1 cellular context compared by ENCODE assay signal in the genomic region with DNA sequence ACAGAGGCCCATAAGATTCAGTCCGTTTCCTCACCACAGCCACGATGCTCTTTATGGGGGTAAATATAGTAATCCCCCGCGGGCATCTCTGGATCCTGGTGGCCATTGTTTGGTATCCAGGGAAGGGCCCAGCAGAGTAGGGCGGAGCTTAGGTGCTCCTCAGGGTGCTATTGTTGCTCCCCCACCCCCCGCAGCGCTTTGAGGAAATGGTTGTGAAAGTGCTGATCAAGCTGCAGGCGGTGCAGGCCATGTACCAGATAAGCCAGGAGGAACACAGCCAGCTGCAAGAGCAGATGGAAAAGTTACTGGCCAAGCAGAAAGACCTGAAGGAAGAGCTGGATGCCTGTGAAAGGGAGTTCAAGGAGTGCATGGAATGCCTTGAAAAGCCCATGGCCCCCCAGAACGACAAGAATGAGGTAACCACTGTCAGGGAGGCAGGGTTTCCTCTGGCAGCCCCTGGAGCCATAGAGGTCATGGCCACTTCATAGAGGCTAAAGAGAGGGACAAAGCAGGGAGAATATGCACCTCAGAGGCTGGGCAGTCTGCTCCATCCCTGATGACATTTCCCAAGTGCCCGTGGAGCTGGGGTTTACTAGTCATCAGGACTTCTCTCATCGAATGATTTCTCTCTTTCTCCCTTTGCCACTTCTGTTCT.
TF ChIP-seq lines count a peak whose summit lies in the region.

No MANE protein-coding gene starts in this region.

TF ChIP-seq in K562, 482 proteins besides CTCF, POLR2A, EP300 and RAD21 (continued from another document and continues in another):
- TF ChIP-seq, protein P1, sequence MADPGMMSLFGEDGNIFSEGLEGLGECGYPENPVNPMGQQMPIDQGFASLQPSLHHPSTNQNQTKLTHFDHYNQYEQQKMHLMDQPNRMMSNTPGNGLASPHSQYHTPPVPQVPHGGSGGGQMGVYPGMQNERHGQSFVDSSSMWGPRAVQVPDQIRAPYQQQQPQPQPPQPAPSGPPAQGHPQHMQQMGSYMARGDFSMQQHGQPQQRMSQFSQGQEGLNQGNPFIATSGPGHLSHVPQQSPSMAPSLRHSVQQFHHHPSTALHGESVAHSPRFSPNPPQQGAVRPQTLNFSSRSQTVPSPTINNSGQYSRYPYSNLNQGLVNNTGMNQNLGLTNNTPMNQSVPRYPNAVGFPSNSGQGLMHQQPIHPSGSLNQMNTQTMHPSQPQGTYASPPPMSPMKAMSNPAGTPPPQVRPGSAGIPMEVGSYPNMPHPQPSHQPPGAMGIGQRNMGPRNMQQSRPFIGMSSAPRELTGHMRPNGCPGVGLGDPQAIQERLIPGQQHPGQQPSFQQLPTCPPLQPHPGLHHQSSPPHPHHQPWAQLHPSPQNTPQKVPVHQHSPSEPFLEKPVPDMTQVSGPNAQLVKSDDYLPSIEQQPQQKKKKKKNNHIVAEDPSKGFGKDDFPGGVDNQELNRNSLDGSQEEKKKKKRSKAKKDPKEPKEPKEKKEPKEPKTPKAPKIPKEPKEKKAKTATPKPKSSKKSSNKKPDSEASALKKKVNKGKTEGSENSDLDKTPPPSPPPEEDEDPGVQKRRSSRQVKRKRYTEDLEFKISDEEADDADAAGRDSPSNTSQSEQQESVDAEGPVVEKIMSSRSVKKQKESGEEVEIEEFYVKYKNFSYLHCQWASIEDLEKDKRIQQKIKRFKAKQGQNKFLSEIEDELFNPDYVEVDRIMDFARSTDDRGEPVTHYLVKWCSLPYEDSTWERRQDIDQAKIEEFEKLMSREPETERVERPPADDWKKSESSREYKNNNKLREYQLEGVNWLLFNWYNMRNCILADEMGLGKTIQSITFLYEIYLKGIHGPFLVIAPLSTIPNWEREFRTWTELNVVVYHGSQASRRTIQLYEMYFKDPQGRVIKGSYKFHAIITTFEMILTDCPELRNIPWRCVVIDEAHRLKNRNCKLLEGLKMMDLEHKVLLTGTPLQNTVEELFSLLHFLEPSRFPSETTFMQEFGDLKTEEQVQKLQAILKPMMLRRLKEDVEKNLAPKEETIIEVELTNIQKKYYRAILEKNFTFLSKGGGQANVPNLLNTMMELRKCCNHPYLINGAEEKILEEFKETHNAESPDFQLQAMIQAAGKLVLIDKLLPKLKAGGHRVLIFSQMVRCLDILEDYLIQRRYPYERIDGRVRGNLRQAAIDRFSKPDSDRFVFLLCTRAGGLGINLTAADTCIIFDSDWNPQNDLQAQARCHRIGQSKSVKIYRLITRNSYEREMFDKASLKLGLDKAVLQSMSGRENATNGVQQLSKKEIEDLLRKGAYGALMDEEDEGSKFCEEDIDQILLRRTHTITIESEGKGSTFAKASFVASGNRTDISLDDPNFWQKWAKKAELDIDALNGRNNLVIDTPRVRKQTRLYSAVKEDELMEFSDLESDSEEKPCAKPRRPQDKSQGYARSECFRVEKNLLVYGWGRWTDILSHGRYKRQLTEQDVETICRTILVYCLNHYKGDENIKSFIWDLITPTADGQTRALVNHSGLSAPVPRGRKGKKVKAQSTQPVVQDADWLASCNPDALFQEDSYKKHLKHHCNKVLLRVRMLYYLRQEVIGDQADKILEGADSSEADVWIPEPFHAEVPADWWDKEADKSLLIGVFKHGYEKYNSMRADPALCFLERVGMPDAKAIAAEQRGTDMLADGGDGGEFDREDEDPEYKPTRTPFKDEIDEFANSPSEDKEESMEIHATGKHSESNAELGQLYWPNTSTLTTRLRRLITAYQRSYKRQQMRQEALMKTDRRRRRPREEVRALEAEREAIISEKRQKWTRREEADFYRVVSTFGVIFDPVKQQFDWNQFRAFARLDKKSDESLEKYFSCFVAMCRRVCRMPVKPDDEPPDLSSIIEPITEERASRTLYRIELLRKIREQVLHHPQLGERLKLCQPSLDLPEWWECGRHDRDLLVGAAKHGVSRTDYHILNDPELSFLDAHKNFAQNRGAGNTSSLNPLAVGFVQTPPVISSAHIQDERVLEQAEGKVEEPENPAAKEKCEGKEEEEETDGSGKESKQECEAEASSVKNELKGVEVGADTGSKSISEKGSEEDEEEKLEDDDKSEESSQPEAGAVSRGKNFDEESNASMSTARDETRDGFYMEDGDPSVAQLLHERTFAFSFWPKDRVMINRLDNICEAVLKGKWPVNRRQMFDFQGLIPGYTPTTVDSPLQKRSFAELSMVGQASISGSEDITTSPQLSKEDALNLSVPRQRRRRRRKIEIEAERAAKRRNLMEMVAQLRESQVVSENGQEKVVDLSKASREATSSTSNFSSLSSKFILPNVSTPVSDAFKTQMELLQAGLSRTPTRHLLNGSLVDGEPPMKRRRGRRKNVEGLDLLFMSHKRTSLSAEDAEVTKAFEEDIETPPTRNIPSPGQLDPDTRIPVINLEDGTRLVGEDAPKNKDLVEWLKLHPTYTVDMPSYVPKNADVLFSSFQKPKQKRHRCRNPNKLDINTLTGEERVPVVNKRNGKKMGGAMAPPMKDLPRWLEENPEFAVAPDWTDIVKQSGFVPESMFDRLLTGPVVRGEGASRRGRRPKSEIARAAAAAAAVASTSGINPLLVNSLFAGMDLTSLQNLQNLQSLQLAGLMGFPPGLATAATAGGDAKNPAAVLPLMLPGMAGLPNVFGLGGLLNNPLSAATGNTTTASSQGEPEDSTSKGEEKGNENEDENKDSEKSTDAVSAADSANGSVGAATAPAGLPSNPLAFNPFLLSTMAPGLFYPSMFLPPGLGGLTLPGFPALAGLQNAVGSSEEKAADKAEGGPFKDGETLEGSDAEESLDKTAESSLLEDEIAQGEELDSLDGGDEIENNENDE (IDR thresholded peaks at IDR 0.05; ENCODE audit: low read depth, low read length) = peak; percentile 20
- TF ChIP-seq FOS (IDR thresholded peaks at IDR 0.05; ENCODE audit: extremely low read depth, insufficient read length) = no peak
- TF ChIP-seq HDAC1 (IDR thresholded peaks at IDR 0.05) = peak in 1 of 2 experiments; percentile 60; a peak in 1 of 4 replicates
- no peak for TF ChIP-seq OTX1 (CRISPR knock-in tag; IDR thresholded peaks at IDR 0.05)
- no peak for TF ChIP-seq TBP (optimal IDR thresholded peaks at IDR 0.05; ENCODE audit: low read depth, low read length)
- peak; percentile 74 for TF ChIP-seq ZFP36 (IDR thresholded peaks at IDR 0.05; ENCODE audit: low read depth, low read length, partially characterized antibody)
- TF ChIP-seq MTF1 (CRISPR knock-in tag; IDR thresholded peaks at IDR 0.05; ENCODE audit: borderline replicate concordance) = no peak
- TF ChIP-seq, protein P2, sequence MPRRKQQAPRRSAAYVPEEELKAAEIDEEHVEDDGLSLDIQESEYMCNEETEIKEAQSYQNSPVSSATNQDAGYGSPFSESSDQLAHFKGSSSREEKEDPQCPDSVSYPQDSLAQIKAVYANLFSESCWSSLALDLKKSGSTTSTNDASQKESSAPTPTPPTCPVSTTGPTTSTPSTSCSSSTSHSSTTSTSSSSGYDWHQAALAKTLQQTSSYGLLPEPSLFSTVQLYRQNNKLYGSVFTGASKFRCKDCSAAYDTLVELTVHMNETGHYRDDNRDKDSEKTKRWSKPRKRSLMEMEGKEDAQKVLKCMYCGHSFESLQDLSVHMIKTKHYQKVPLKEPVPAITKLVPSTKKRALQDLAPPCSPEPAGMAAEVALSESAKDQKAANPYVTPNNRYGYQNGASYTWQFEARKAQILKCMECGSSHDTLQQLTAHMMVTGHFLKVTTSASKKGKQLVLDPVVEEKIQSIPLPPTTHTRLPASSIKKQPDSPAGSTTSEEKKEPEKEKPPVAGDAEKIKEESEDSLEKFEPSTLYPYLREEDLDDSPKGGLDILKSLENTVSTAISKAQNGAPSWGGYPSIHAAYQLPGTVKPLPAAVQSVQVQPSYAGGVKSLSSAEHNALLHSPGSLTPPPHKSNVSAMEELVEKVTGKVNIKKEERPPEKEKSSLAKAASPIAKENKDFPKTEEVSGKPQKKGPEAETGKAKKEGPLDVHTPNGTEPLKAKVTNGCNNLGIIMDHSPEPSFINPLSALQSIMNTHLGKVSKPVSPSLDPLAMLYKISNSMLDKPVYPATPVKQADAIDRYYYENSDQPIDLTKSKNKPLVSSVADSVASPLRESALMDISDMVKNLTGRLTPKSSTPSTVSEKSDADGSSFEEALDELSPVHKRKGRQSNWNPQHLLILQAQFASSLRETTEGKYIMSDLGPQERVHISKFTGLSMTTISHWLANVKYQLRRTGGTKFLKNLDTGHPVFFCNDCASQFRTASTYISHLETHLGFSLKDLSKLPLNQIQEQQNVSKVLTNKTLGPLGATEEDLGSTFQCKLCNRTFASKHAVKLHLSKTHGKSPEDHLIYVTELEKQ (CRISPR knock-in tag; IDR thresholded peaks at IDR 0.05) = 0 out of 2 replicates have a peak, but pooled peaks have one; percentile 38
- TF ChIP-seq, protein P3, sequence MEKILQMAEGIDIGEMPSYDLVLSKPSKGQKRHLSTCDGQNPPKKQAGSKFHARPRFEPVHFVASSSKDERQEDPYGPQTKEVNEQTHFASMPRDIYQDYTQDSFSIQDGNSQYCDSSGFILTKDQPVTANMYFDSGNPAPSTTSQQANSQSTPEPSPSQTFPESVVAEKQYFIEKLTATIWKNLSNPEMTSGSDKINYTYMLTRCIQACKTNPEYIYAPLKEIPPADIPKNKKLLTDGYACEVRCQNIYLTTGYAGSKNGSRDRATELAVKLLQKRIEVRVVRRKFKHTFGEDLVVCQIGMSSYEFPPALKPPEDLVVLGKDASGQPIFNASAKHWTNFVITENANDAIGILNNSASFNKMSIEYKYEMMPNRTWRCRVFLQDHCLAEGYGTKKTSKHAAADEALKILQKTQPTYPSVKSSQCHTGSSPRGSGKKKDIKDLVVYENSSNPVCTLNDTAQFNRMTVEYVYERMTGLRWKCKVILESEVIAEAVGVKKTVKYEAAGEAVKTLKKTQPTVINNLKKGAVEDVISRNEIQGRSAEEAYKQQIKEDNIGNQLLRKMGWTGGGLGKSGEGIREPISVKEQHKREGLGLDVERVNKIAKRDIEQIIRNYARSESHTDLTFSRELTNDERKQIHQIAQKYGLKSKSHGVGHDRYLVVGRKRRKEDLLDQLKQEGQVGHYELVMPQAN (IDR thresholded peaks at IDR 0.05; ENCODE audit: borderline replicate concordance) = no peak
- 0 out of 2 replicates have a peak, but pooled peaks have one; percentile 18 for TF ChIP-seq TOE1 (IDR thresholded peaks at IDR 0.05; ENCODE audit: borderline replicate concordance)
- TF ChIP-seq TOE1 (CRISPR knock-in tag; IDR thresholded peaks at IDR 0.05; ENCODE audit: borderline replicate concordance, low read depth) = no peak
- TF ChIP-seq MAFF (IDR thresholded peaks at IDR 0.05; ENCODE audit: low read length) = peak; percentile 81
- no peak for TF ChIP-seq MECOM (CRISPR knock-in tag; IDR thresholded peaks at IDR 0.05)
- TF ChIP-seq SIN3B (IDR thresholded peaks at IDR 0.05; ENCODE audit: low read depth) = no peak
- TF ChIP-seq, protein P4, sequence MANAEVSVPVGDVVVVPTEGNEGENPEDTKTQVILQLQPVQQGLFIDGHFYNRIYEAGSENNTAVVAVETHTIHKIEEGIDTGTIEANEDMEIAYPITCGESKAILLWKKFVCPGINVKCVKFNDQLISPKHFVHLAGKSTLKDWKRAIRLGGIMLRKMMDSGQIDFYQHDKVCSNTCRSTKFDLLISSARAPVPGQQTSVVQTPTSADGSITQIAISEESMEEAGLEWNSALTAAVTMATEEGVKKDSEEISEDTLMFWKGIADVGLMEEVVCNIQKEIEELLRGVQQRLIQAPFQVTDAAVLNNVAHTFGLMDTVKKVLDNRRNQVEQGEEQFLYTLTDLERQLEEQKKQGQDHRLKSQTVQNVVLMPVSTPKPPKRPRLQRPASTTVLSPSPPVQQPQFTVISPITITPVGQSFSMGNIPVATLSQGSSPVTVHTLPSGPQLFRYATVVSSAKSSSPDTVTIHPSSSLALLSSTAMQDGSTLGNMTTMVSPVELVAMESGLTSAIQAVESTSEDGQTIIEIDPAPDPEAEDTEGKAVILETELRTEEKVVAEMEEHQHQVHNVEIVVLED (CRISPR knock-in tag; IDR thresholded peaks at IDR 0.05) = no peak
- peak; percentile 54 to 71; a peak in 2 of 4 replicates for TF ChIP-seq FOXK2 (conservative IDR thresholded peaks at IDR 0.05 in 1 of 2, IDR thresholded peaks at IDR 0.05 in 1 of 2; ENCODE audit: low read depth in 2 of 2)
- TF ChIP-seq, protein P5, sequence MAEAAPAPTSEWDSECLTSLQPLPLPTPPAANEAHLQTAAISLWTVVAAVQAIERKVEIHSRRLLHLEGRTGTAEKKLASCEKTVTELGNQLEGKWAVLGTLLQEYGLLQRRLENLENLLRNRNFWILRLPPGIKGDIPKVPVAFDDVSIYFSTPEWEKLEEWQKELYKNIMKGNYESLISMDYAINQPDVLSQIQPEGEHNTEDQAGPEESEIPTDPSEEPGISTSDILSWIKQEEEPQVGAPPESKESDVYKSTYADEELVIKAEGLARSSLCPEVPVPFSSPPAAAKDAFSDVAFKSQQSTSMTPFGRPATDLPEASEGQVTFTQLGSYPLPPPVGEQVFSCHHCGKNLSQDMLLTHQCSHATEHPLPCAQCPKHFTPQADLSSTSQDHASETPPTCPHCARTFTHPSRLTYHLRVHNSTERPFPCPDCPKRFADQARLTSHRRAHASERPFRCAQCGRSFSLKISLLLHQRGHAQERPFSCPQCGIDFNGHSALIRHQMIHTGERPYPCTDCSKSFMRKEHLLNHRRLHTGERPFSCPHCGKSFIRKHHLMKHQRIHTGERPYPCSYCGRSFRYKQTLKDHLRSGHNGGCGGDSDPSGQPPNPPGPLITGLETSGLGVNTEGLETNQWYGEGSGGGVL (CRISPR knock-in tag; IDR thresholded peaks at IDR 0.05) = no peak
- TF ChIP-seq, protein P6, sequence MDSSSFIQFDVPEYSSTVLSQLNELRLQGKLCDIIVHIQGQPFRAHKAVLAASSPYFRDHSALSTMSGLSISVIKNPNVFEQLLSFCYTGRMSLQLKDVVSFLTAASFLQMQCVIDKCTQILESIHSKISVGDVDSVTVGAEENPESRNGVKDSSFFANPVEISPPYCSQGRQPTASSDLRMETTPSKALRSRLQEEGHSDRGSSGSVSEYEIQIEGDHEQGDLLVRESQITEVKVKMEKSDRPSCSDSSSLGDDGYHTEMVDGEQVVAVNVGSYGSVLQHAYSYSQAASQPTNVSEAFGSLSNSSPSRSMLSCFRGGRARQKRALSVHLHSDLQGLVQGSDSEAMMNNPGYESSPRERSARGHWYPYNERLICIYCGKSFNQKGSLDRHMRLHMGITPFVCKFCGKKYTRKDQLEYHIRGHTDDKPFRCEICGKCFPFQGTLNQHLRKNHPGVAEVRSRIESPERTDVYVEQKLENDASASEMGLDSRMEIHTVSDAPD (CRISPR knock-in tag; IDR thresholded peaks at IDR 0.05) = no peak
- TF ChIP-seq EZH2 (IDR thresholded peaks at IDR 0.05; ENCODE audit: borderline replicate concordance, low read depth, low read length) = no peak
- no peak for TF ChIP-seq XRCC4 (IDR thresholded peaks at IDR 0.05; ENCODE audit: extremely low read depth, insufficient read depth, insufficient read length)
- TF ChIP-seq TAF9B (IDR thresholded peaks at IDR 0.05; ENCODE audit: partially characterized antibody) = no peak
- TF ChIP-seq TAF15 (IDR thresholded peaks at IDR 0.05; ENCODE audit: low read depth, low read length) = no peak
- TF ChIP-seq NR3C1 (CRISPR knock-in tag; IDR thresholded peaks at IDR 0.05) = no peak
- TF ChIP-seq, protein P7, sequence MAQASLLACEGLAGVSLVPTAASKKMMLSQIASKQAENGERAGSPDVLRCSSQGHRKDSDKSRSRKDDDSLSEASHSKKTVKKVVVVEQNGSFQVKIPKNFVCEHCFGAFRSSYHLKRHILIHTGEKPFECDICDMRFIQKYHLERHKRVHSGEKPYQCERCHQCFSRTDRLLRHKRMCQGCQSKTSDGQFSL (CRISPR knock-in tag; IDR thresholded peaks at IDR 0.05) = no peak
- TF ChIP-seq, protein P7 (tag; IDR thresholded peaks at IDR 0.05) = peak in 1 of 2 experiments; percentile 64; a peak in 1 of 4 replicates
